In the genomic region with DNA sequence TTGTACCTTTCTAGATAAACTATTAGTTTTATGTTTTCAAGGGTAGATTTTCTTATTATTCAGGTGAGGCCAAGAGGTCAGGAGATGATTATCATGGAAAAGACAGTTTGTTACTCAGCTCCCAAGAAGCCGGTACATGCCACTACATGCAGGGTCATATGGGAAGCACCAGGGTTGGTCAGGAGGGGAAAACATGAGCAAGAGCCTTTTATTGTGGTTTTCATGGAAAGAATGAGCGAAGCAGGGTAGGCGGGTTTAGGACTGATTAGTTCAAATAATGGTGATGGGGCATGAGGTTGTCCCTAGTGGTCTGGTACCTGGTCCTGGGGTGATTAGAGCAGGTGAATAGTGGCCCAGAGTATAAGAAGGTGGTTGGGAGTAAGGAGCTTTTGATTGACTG, we compare ENCODE assay signal across 1 cellular context.
TF ChIP-seq lines count a peak whose summit lies in the region.

No MANE protein-coding gene starts in this region.

TF ChIP-seq in WTC11, 78 proteins besides CTCF, POLR2A, EP300 and RAD21:
- no peak for TF ChIP-seq FOXJ3 (CRISPR knock-in tag; IDR thresholded peaks at IDR 0.05; ENCODE audit: borderline replicate concordance)
